9 cellular contexts compared by ENCODE assay signal in the genomic region with DNA sequence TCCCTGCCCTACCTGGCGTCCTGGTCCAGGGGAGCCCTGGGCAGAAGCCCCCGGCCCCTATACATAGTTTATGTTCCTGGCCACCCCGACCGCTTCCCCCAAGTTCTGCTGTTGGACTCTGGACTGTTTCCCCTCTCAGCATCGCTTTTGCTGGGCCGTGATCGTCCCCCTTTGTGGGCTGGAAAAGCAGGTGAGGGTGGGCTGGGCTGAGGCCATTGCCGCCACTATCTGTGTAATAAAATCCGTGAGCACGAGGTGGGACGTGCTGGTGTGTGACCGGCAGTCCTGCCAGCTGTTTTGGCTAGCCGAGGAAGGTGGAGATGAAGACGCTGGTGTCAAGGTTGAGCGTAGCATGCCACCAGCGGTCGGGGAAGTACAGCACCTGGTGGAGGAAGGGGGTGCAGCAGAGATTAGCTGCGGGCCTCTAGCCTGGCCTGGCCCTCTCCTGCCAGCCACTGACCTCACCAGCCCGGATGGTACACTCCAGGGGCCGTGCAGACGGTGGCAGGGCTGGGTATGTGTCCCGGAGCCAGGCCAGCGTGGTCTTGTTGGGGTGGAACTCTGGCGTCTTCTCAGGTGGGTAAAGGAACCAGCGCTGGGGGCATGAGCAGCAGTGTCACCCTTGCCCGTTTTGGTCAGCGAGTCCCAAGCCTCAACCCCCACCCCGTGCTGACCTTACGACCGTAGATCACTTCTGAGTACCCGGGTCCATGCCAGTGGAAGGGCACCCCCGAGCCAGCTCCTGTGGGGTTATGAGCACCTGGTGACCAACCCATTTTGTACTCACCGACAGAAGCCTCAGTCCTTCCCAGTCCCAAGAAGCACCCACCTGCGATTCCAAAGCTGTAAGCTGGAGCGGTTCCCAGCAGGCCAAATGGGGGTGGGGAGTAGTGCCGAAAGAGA. TPM values are rescaled to one million over a fixed set of nuclear protein-coding genes. Genes with fewer than 3 reads are reported as not detected.
A peak's percentile ranks its signal among the peaks of the same experiment; 100 is the strongest.
DNase-seq lines count a peak whose midpoint lies in the region; ATAC-seq and TF ChIP-seq lines count a peak whose summit lies in the region.
"Had no signal": no experiment of that assay in that cellular context is flagged by ENCODE, and none has a peak within 500 bp of the region (broad histone marks: within the 10 kb centered on the region; RNA-seq: fewer than 3 reads in every experiment).

No MANE protein-coding gene starts in this region.

- H3K9me3 ChIP-seq in CD8-positive, alpha-beta T cell (ENCODE audit: low read length), result no peaks in the 10 kb centered on the region

- peaks cover 13% of the 10 kb centered on the region for H3K36me3 ChIP-seq in CD8-positive, alpha-beta T cell (ENCODE audit: insufficient read depth, low read length)

- POLR2A ChIA-PET in CD8-positive, alpha-beta T cell (lab: Charles Lee), result interaction anchor here (4.5 kb wide), 1 partner anchor 7 kb away, joined by 26 read pairs; a partner anchor contains a TSS

- H3K27me3 Mint-ChIP-seq in CD8-positive, alpha-beta T cell (ENCODE audit: low read depth), result no peaks in the 10 kb centered on the region
- H3K27me3 Mint-ChIP-seq in nephron progenitor cell (ENCODE audit: low read depth, poor library complexity), result peaks cover 3% of the 10 kb centered on the region

- DNase-seq in CD8-positive, alpha-beta T cell, result no peak
- no peak for DNase-seq in NB4 (ENCODE audit: low read depth)
- no peak for DNase-seq in coronary artery (ENCODE audit: low spot score)
- no peak for DNase-seq in nephron progenitor cell
- no peak for DNase-seq in NCI-H446 (lab: John Stamatoyannopoulos, UW)
- no peak for DNase-seq in activated gamma-delta T cell (lab: John Stamatoyannopoulos, UW)
- DNase-seq in activated effector memory CD4-positive, alpha-beta T cell treated with anti-CD3 and anti-CD28 coated beads, Interleukin-2, amount 50 U/mL, for 16 hours, result no peak
- DNase-seq: activated CD4-positive, CD25-positive, alpha-beta regulatory T cell treated with anti-CD3 and anti-CD28 coated beads, Interleukin-2, amount 50 U/mL, for 72 hours had no signal

- peak overlapping the region; percentile 67 for H3K4me3 Mint-ChIP-seq in CD8-positive, alpha-beta T cell
- peak overlapping the region; percentile 78 for H3K4me3 Mint-ChIP-seq in nephron progenitor cell

- H3K4me3 ChIP-seq in CD8-positive, alpha-beta T cell (ENCODE audit: low read depth, low read length), result no peak overlapping the region
- H3K4me3 ChIP-seq in NB4 (ENCODE audit: low read depth, low read length) (peak overlapping the region; percentile 53), coronary artery (peak overlapping the region; percentile 98)

- intact Hi-C loops in CD8-positive, alpha-beta T cell (cut with DNase I, micrococcal nuclease), result loop anchor here in 1 of 2 experiments (5.0 kb wide), 1 partner anchor 155 kb away; a partner anchor contains a TSS

- H3K27ac ChIP-seq in CD8-positive, alpha-beta T cell (ENCODE audit: low read depth, low read length), result no peak overlapping the region
- no peak overlapping the region for H3K27ac ChIP-seq in coronary artery

- H3K4me1 ChIP-seq in CD8-positive, alpha-beta T cell (ENCODE audit: insufficient read depth, low read length), result peaks cover 35% of the 10 kb centered on the region

- H3K36me3 Mint-ChIP-seq in CD8-positive, alpha-beta T cell, result peaks cover 32% of the 10 kb centered on the region
- H3K36me3 Mint-ChIP-seq in nephron progenitor cell (ENCODE audit: low read depth), result peaks cover 19% of the 10 kb centered on the region

- CTCF ChIA-PET in CD8-positive, alpha-beta T cell (lab: Charles Lee), result interaction anchor here (1.8 to 5.6 kb wide), 2 partner anchors 13 to 14 kb away, joined by 5 to 23 read pairs; a partner anchor contains a TSS

- H3K27ac Mint-ChIP-seq in CD8-positive, alpha-beta T cell, result peak overlapping the region; percentile 32
- H3K27ac Mint-ChIP-seq in nephron progenitor cell, result no peak overlapping the region

- no peaks in the 10 kb centered on the region for H3K27me3 ChIP-seq in CD8-positive, alpha-beta T cell (ENCODE audit: insufficient read depth, low read length)

- H3K9me3 Mint-ChIP-seq in CD8-positive, alpha-beta T cell, result no peaks in the 10 kb centered on the region
- H3K9me3 Mint-ChIP-seq in nephron progenitor cell, result no peaks in the 10 kb centered on the region

- no peak for TF ChIP-seq POLR2A in NB4 (IDR thresholded peaks at IDR 0.05; ENCODE audit: extremely low read depth, insufficient read length)

- TF ChIP-seq CTCF in CD8-positive, alpha-beta T cell (IDR thresholded peaks at IDR 0.05), result no peak
- no peak for TF ChIP-seq CTCF in NB4 (IDR thresholded peaks at IDR 0.05; ENCODE audit: low read depth, low read length)
- TF ChIP-seq CTCF in coronary artery (IDR thresholded peaks at IDR 0.05), result no peak
- TF ChIP-seq CTCF in nephron progenitor cell (IDR thresholded peaks at IDR 0.05), result no peak

- no peak for ATAC-seq in CD8-positive, alpha-beta T cell
- ATAC-seq in HG03378 (IDR thresholded peaks at IDR 0.05; ENCODE audit: unreplicated experiment), result no peak

- peaks cover 35% of the 10 kb centered on the region for H3K4me1 Mint-ChIP-seq in CD8-positive, alpha-beta T cell (ENCODE audit: low read depth)
- H3K4me1 Mint-ChIP-seq in nephron progenitor cell, result peaks cover 41% of the 10 kb centered on the region

RNA-seq across cellular contexts. Expression of a gene that starts 1.4 kb away (rescaled TPM):
- 10 to 100 TPM; 15.8 to 18.7 TPM for total RNA-seq in CD8-positive, alpha-beta T cell

RNA-seq across cellular contexts. Expression of a gene that starts 2.5 kb away (rescaled TPM):
- 10 to 100 TPM; 40.0 to 50.0 TPM for total RNA-seq in CD8-positive, alpha-beta T cell

RNA-seq across cellular contexts. Expression of a gene that starts 7.3 kb away (rescaled TPM):
- 1 to 10 TPM; 3.1 to 4.1 TPM for total RNA-seq in CD8-positive, alpha-beta T cell

RNA-seq across cellular contexts. Expression of a gene that starts 7.5 kb away (rescaled TPM):
- 10 to 100 TPM; 11.8 to 12.1 TPM for total RNA-seq in CD8-positive, alpha-beta T cell

RNA-seq across cellular contexts. Expression of a gene that starts 14.8 kb away (rescaled TPM):
- total RNA-seq in CD8-positive, alpha-beta T cell, result 100 to 1,000 TPM; 163 to 175 TPM
